8 cellular contexts compared by ENCODE assay signal in genomic region chr9:114898741-114899140, GRCh38.
DNase-seq lines count a peak whose midpoint lies in the region; ATAC-seq and TF ChIP-seq lines count a peak whose summit lies in the region.

No MANE protein-coding gene starts in this region.

- peak overlapping the region; percentile 80 for H3K27ac ChIP-seq in MM.1S (ENCODE audit: low read length)

- no peak for TF ChIP-seq CTCF in MM.1S (IDR thresholded peaks at IDR 0.05; ENCODE audit: low read length)

- H3K9me3 ChIP-seq in MM.1S (replicated peaks; ENCODE audit: insufficient read depth, low read length): no peaks in the 10 kb centered on the region

- H3K36me3 ChIP-seq in MM.1S (replicated peaks; ENCODE audit: insufficient read depth, low read length): no peaks in the 10 kb centered on the region

- H3K4me1 ChIP-seq in MM.1S (ENCODE audit: low read length): peaks cover 87% of the 10 kb centered on the region

- H2AFZ ChIP-seq in MM.1S (ENCODE audit: low read length): no peak overlapping the region

- no peaks in the 10 kb centered on the region for H3K27me3 Mint-ChIP-seq in memory B cell

- DNase-seq in MM.1S (peak; percentile 96), memory B cell (ENCODE audit: low spot score in 2 of 2) (peak; percentile 41 to 61), AG08395 (ENCODE audit: low spot score) (no peak), NCI-H2171 (lab: John Stamatoyannopoulos, UW) (no peak)
- DNase-seq in activated CD8-positive, alpha-beta memory T cell treated with anti-CD3 and anti-CD28 coated beads, Interleukin-2, amount 50 U/mL, for 48 hours: peak; percentile 72

- H3K79me2 ChIP-seq in MM.1S (ENCODE audit: low read length): no peaks in the 10 kb centered on the region

- H3K4me3 ChIP-seq in MM.1S (ENCODE audit: low read length): peak overlapping the region; percentile 7; the same call in 1 of the 2 replicates

- no peaks in the 10 kb centered on the region for H3K9me2 ChIP-seq in MM.1S (replicated peaks; ENCODE audit: insufficient read depth, low read length)

- H3K4me1 Mint-ChIP-seq in memory B cell: peaks cover 31% of the 10 kb centered on the region

- H3K27ac Mint-ChIP-seq in memory B cell: no peak overlapping the region

- no peak overlapping the region for H3K4me3 Mint-ChIP-seq in memory B cell

- H4K20me1 ChIP-seq in MM.1S (ENCODE audit: insufficient read depth, low read length): no peaks in the 10 kb centered on the region

- H3K36me3 Mint-ChIP-seq in memory B cell: no peaks in the 10 kb centered on the region

- H3K9me3 Mint-ChIP-seq in memory B cell: no peaks in the 10 kb centered on the region

- peaks cover 51% of the 10 kb centered on the region for H3F3A ChIP-seq in MM.1S (ENCODE audit: insufficient read depth, low read length)

- no peaks in the 10 kb centered on the region for H3K27me3 ChIP-seq in MM.1S (replicated peaks; ENCODE audit: insufficient read depth, low read length)

- H3K4me2 ChIP-seq in MM.1S (ENCODE audit: low read depth, low read length): peak overlapping the region; percentile 52

- ATAC-seq in GM19397 (IDR thresholded peaks at IDR 0.05; ENCODE audit: unreplicated experiment) (peak; percentile 76), memory B cell (ENCODE audit: low read depth) (peak; percentile 97), GM19023 (IDR thresholded peaks at IDR 0.05; ENCODE audit: unreplicated experiment) (no peak), HG02973 (IDR thresholded peaks at IDR 0.05; ENCODE audit: unreplicated experiment) (no peak)

- peak overlapping the region; percentile 12; the same call in 1 of the 2 replicates for H3K9ac ChIP-seq in MM.1S (ENCODE audit: low read length)

Comparison
In these comparisons a context has a peak if more than half of its experiments do, and no peak if none do; other contexts are left out.
1. ATAC-seq: peak in GM19397 (single experiment) and memory B cell (single experiment); none in GM19023 (single experiment) and HG02973 (single experiment).
2. DNase-seq: peak in MM.1S (single experiment), activated CD8-positive, alpha-beta memory T cell treated with anti-CD3 and anti-CD28 coated beads, Interleukin-2, amount 50 U/mL, for 48 hours (single experiment) and memory B cell (2 of 2); none in AG08395 (single experiment) and NCI-H2171 (single experiment).